14 cellular contexts compared by ENCODE assay signal in the genomic region with DNA sequence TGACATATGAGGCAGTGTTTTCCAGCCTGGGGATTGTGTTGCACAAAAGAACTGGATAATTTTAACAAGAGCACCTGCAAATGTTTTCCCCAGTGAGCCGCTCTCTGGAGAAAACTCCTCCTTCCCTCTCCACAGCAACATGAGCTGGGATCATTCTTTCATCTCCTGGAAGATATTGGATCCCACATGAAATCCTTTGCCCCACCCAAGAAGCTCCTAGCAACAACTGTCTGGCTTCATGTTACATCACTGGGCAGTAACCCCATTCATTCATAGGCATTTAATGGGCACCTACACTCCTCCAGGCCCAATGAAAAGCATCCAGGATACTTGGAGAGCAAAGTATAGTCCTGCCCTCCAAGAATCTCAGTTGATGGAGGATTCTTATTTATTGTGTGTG. TPM values are rescaled to one million over a fixed set of nuclear protein-coding genes. Genes with fewer than 3 reads are reported as not detected.
DNase-seq lines count a peak whose midpoint lies in the region; ATAC-seq and TF ChIP-seq lines count a peak whose summit lies in the region.
"Had no signal": no experiment of that assay in that cellular context is flagged by ENCODE, and none has a peak within 500 bp of the region (broad histone marks: within the 10 kb centered on the region; RNA-seq: fewer than 3 reads in every experiment).

No MANE protein-coding gene starts in this region.

- no peak overlapping the region for H3K27ac Mint-ChIP-seq in activated CD8-positive, alpha-beta T cell treated with anti-CD3 and anti-CD28 coated beads, Interleukin-2, amount 10 ng/mL, durations not matched to agents 7 days and 5 days
- H3K27ac Mint-ChIP-seq: CD4-positive, alpha-beta T cell had no signal

- peak; percentile 42 for DNase-seq in DMS153 (lab: John Stamatoyannopoulos, UW)
- peak; percentile 14 for DNase-seq in NCI-H128 (lab: John Stamatoyannopoulos, UW; ENCODE audit: unreplicated experiment)
- peak; percentile 55 for DNase-seq in NCI-H2171 (lab: John Stamatoyannopoulos, UW)
- peak; percentile 33 for DNase-seq in SW480 (ENCODE audit: low spot score)
- no peak for DNase-seq in foreskin fibroblast
- no peak for DNase-seq in cerebellar cortex (ENCODE audit: low spot score)
- DNase-seq in activated CD8-positive, alpha-beta T cell treated with anti-CD3 and anti-CD28 coated beads, Interleukin-2, amount 10 ng/mL, durations not matched to agents 7 days and 5 days, result no peak
- DNase-seq: ACHN; CD4-positive, alpha-beta T cell; IMR-90; NCI-H1436; SHP77 had no signal

- no peak for TF ChIP-seq CTCF in foreskin fibroblast (IDR thresholded peaks at IDR 0.05; ENCODE audit: low read depth, low read length)

- POLR2A ChIA-PET in activated CD8-positive, alpha-beta T cell treated with anti-CD3 and anti-CD28 coated beads, Interleukin-2, amount 10 ng/mL, durations not matched to agents 7 days and 5 days (lab: Charles Lee), result no interaction called here

- H3K36me3 Mint-ChIP-seq in activated CD8-positive, alpha-beta T cell treated with anti-CD3 and anti-CD28 coated beads, Interleukin-2, amount 10 ng/mL, durations not matched to agents 7 days and 5 days (ENCODE audit: low read depth), result no peaks in the 10 kb centered on the region

- CTCF ChIA-PET in activated CD8-positive, alpha-beta T cell treated with anti-CD3 and anti-CD28 coated beads, Interleukin-2, amount 10 ng/mL, durations not matched to agents 7 days and 5 days (lab: Charles Lee), result no interaction called here

- no peaks in the 10 kb centered on the region for H3K9me3 Mint-ChIP-seq in activated CD8-positive, alpha-beta T cell treated with anti-CD3 and anti-CD28 coated beads, Interleukin-2, amount 10 ng/mL, durations not matched to agents 7 days and 5 days (ENCODE audit: insufficient read depth)
- H3K9me3 Mint-ChIP-seq: CD4-positive, alpha-beta T cell had no signal

- H3K4me3 ChIP-seq in foreskin fibroblast (ENCODE audit: low read depth in 1 of 2, low read length in 2 of 2), result no peak overlapping the region
- H3K4me3 ChIP-seq: HAP-1 had no signal

- H3K4me3 Mint-ChIP-seq in activated CD8-positive, alpha-beta T cell treated with anti-CD3 and anti-CD28 coated beads, Interleukin-2, amount 10 ng/mL, durations not matched to agents 7 days and 5 days, result no peak overlapping the region
- H3K4me3 Mint-ChIP-seq: CD4-positive, alpha-beta T cell had no signal

- ATAC-seq in activated CD8-positive, alpha-beta T cell treated with anti-CD3 and anti-CD28 coated beads, Interleukin-2, amount 10 ng/mL, durations not matched to agents 7 days and 5 days, result no peak
- ATAC-seq in GM18867 (IDR thresholded peaks at IDR 0.05; ENCODE audit: unreplicated experiment), result no peak

- H3K4me1 Mint-ChIP-seq in activated CD8-positive, alpha-beta T cell treated with anti-CD3 and anti-CD28 coated beads, Interleukin-2, amount 10 ng/mL, durations not matched to agents 7 days and 5 days (ENCODE audit: low read depth), result no peaks in the 10 kb centered on the region

- H3K27me3 Mint-ChIP-seq in activated CD8-positive, alpha-beta T cell treated with anti-CD3 and anti-CD28 coated beads, Interleukin-2, amount 10 ng/mL, durations not matched to agents 7 days and 5 days (ENCODE audit: low read depth), result peaks cover 2% of the 10 kb centered on the region

RNA-seq across cellular contexts. Expression of a gene that starts 27.2 kb away (rescaled TPM):
- 10 to 100 TPM; 94.4 to 97.1 TPM for total RNA-seq in activated CD8-positive, alpha-beta T cell treated with anti-CD3 and anti-CD28 coated beads, Interleukin-2, amount 10 ng/mL, durations not matched to agents 7 days and 5 days

RNA-seq across cellular contexts. Expression of a gene that starts 32.3 kb away (rescaled TPM):
- total RNA-seq in activated CD8-positive, alpha-beta T cell treated with anti-CD3 and anti-CD28 coated beads, Interleukin-2, amount 10 ng/mL, durations not matched to agents 7 days and 5 days, result 10 to 100 TPM; 29.6 to 30.1 TPM

Comparison
In these comparisons a context has a peak if more than half of its experiments do, and no peak if none do; other contexts are left out.
1. DNase-seq: peak in DMS153 (single experiment), NCI-H128 (single experiment), NCI-H2171 (single experiment) and SW480 (single experiment); none in foreskin fibroblast (0 of 2), cerebellar cortex (single experiment) and activated CD8-positive, alpha-beta T cell treated with anti-CD3 and anti-CD28 coated beads, Interleukin-2, amount 10 ng/mL, durations not matched to agents 7 days and 5 days (single experiment).